ENCODE assay signal across 8 cellular contexts in the genomic region with DNA sequence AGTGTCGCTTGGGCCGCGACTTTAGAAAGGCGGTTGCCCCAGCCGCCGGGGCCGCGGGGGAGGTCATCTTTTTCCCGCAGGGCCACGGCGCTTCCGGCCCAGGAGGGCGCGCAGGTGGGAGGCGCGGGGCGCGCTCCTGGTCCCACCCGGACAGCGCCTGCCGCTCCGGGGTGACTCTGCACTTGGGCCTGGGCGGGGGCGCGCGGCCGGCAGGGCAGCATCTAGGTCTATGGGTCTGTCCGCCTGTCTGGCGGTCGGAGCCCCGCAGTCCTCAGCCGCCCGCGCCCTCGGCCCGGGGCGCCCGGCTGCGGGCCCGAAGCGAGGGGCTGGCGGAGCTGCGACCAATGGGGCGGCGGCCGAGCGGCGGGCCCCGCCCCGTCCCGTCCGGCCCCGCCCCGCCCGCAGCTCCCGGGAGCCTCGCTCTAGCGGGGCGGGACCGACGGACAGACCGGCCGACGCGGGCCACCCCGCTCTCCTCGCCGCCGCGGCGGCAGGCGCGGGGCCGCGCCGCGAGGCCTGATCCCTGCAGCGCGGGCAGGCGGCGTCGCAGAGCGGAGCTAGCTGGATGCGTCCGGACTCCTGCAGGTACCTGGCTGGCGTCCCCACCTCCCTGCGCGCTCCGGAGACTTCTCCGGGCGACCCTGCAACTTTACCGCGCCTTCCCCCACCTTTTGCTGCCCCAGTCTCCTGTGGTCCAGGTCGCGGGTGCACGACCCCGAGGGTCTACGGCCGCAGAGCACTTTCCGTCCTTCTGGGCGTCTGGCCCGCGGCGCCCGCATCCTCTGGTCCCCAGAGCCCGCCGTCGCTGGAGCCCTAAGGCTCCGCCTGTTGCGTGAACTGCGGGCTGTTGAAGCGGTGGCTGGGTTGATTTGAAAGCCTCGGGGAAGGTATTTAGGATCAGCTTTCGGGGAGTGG. TPM values are rescaled to one million over a fixed set of nuclear protein-coding genes. Genes with fewer than 3 reads are reported as not detected.
A peak's percentile ranks its signal among the peaks of the same experiment; 100 is the strongest.
DNase-seq lines count a peak whose midpoint lies in the region; ATAC-seq and TF ChIP-seq lines count a peak whose summit lies in the region.

A gene with protein sequence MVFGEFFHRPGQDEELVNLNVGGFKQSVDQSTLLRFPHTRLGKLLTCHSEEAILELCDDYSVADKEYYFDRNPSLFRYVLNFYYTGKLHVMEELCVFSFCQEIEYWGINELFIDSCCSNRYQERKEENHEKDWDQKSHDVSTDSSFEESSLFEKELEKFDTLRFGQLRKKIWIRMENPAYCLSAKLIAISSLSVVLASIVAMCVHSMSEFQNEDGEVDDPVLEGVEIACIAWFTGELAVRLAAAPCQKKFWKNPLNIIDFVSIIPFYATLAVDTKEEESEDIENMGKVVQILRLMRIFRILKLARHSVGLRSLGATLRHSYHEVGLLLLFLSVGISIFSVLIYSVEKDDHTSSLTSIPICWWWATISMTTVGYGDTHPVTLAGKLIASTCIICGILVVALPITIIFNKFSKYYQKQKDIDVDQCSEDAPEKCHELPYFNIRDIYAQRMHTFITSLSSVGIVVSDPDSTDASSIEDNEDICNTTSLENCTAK (plus strand): TSS at position 446 of the 915 bp plus-strand sequence. CDS start 52,342 bp downstream, outside the sequence.

- H3K4me1 ChIP-seq in SJSA1 (replicated peaks) (peaks cover 19% of the 10 kb centered on the region), mesenchymal stem cell (ENCODE audit: control insufficient read depth, insufficient read depth, low read depth, low read length) (peaks cover 17% of the 10 kb centered on the region), transverse colon (peaks cover 0 to 27% (median 14%) of the 10 kb centered on the region in 4 donors)
- peaks cover 7% of the 10 kb centered on the region for H3K4me1 ChIP-seq in effector memory CD4-positive, alpha-beta T cell (ENCODE audit: control insufficient read depth, insufficient read depth, low read length, poor library complexity, severe bottlenecking)

- intact Hi-C loops in transverse colon (cut with DNase I; ENCODE audit: low total_unique reads): no loop called here

- peak within 1 kb of the TSS; percentile 18 to 77 for H3K18ac ChIP-seq in mesenchymal stem cell (ENCODE audit: low read depth in 1 of 2, low read length in 2 of 2)

- no peaks in the 10 kb centered on the region for H3K36me3 ChIP-seq in SJSA1
- no peaks in the 10 kb centered on the region for H3K36me3 ChIP-seq in effector memory CD4-positive, alpha-beta T cell (ENCODE audit: control insufficient read depth, insufficient read depth, low read length)
- H3K36me3 ChIP-seq in mesenchymal stem cell (ENCODE audit: control insufficient read depth in 1 of 2, insufficient read depth in 2 of 2, low read depth in 1 of 2, low read length in 2 of 2): no peaks in the 10 kb centered on the region
- H3K36me3 ChIP-seq in transverse colon: no peaks in the 10 kb centered on the region

- peak within 1 kb of the TSS; percentile 60 for H3K9ac ChIP-seq in mesenchymal stem cell (ENCODE audit: low read length)

- peak; percentile 79 for ATAC-seq in GM19438 (IDR thresholded peaks at IDR 0.05; ENCODE audit: low read depth, unreplicated experiment)
- ATAC-seq in HG03432 (IDR thresholded peaks at IDR 0.05; ENCODE audit: unreplicated experiment): peak; percentile 88

- H3K79me1 ChIP-seq in mesenchymal stem cell (replicated peaks; ENCODE audit: low read length, poor library complexity, severe bottlenecking): peaks cover 14% of the 10 kb centered on the region

- H3K27me3 ChIP-seq in SJSA1 (replicated peaks) (no peaks in the 10 kb centered on the region), mesenchymal stem cell (ENCODE audit: control insufficient read depth in 1 of 2, insufficient read depth in 1 of 2, low read length in 2 of 2) (peaks cover 23 to 68% of the 10 kb centered on the region in 2 experiments), transverse colon (peaks cover 39% of the 10 kb centered on the region)
- peaks cover 15% of the 10 kb centered on the region for H3K27me3 ChIP-seq in effector memory CD4-positive, alpha-beta T cell (replicated peaks; ENCODE audit: control insufficient read depth, insufficient read depth, low read length, poor library complexity, severe bottlenecking)

- no peak for TF ChIP-seq CTCF in transverse colon (IDR thresholded peaks at IDR 0.05)

- H3K9me3 ChIP-seq in SJSA1 (replicated peaks): peaks cover 3% of the 10 kb centered on the region; the same call in 1 of the 2 replicates
- H3K9me3 ChIP-seq in effector memory CD4-positive, alpha-beta T cell (ENCODE audit: control insufficient read depth, low read length): no peaks in the 10 kb centered on the region
- H3K9me3 ChIP-seq in mesenchymal stem cell (ENCODE audit: control insufficient read depth, low read length): no peaks in the 10 kb centered on the region
- no peaks in the 10 kb centered on the region for H3K9me3 ChIP-seq in transverse colon

- TF ChIP-seq EP300 in transverse colon (IDR thresholded peaks at IDR 0.05; ENCODE audit: low read depth): no peak

- peak within 1 kb of the TSS; percentile 70 for H3K4me2 ChIP-seq in mesenchymal stem cell (ENCODE audit: low read length, poor library complexity, severe bottlenecking)

- H2AK5ac ChIP-seq in mesenchymal stem cell (ENCODE audit: low read length, severe bottlenecking): no peak within 1 kb of the TSS

- no peak within 1 kb of the TSS for H4K91ac ChIP-seq in mesenchymal stem cell (ENCODE audit: low read length)

- no peak within 1 kb of the TSS for H2BK120ac ChIP-seq in mesenchymal stem cell (ENCODE audit: low read depth, low read length)

- H2BK12ac ChIP-seq in mesenchymal stem cell (ENCODE audit: low read length in 2 of 2): peak within 1 kb of the TSS in 1 of 2 experiments; percentile 45

- H3K4ac ChIP-seq in mesenchymal stem cell (ENCODE audit: low read depth in 1 of 2, low read length in 2 of 2): no peak within 1 kb of the TSS

- H4K8ac ChIP-seq in mesenchymal stem cell (ENCODE audit: low read length): no peak within 1 kb of the TSS

- peak within 1 kb of the TSS in 1 of 2 experiments; percentile 85 for H3K23ac ChIP-seq in mesenchymal stem cell (ENCODE audit: low read length in 2 of 2)

- peak within 1 kb of the TSS; percentile 80 for H3K4me3 ChIP-seq in SJSA1
- H3K4me3 ChIP-seq in effector memory CD4-positive, alpha-beta T cell (ENCODE audit: insufficient read depth, low read depth, low read length, poor library complexity, severe bottlenecking): peak within 1 kb of the TSS; percentile 23
- peak within 1 kb of the TSS; percentile 80 to 82 for H3K4me3 ChIP-seq in mesenchymal stem cell (ENCODE audit: insufficient read depth in 1 of 2, low read depth in 1 of 2, low read length in 2 of 2)
- H3K4me3 ChIP-seq in transverse colon: peak within 1 kb of the TSS; percentile 51 to 89 (median 68)

- no peak within 1 kb of the TSS for H3K14ac ChIP-seq in mesenchymal stem cell (ENCODE audit: low read length in 2 of 2)

- DNase-seq in DMS53 treated with DMSO at 0.1 percent for 48 hours (lab: John Stamatoyannopoulos, UW; ENCODE audit: unreplicated experiment) (peak; percentile 21), SJSA1 (ENCODE audit: low read depth in 1 of 2, low spot score in 2 of 2) (peak in 1 of 2 experiments; percentile 52), mesenchymal stem cell (peak; percentile 33), transverse colon (peak; percentile 61), superior temporal gyrus (ENCODE audit: extremely low spot score) (no peak)
- no peak for DNase-seq in effector memory CD4-positive, alpha-beta T cell

- peak within 1 kb of the TSS; percentile 46 for H2BK15ac ChIP-seq in mesenchymal stem cell (ENCODE audit: low read depth, poor library complexity, severe bottlenecking)

- peak; percentile 48 for TF ChIP-seq POLR2A in transverse colon (IDR thresholded peaks at IDR 0.05)

- in situ Hi-C loops in transverse colon (cut with MboI; ENCODE audit: low pct_ligation_motif_present in 1 of 4, low pct_unique_long_range_greater_than_20kb in 1 of 4, low sequenced_read_pairs in 3 of 4): no loop called here

- H3K27ac ChIP-seq in SJSA1 (0 out of 2 replicates have a peak within 1 kb of the TSS, but pooled peaks have one; percentile 5), mesenchymal stem cell (ENCODE audit: low read length, poor library complexity, severe bottlenecking) (no peak within 1 kb of the TSS), transverse colon (peak within 1 kb of the TSS; percentile 75 to 91 (median 84))
- H3K27ac ChIP-seq in effector memory CD4-positive, alpha-beta T cell (ENCODE audit: insufficient read depth, low read length, poor library complexity, severe bottlenecking): no peak within 1 kb of the TSS

- H2BK5ac ChIP-seq in mesenchymal stem cell (ENCODE audit: low read depth, low read length, poor library complexity, severe bottlenecking): no peak within 1 kb of the TSS

- WGBS in mesenchymal stem cell: under 1% methylated on average over 59 of the region's 114 CpGs
- 1% methylated on average over 77 of the region's 114 CpGs; no CpG with 5 or more reads in 1 of the 2 donors for WGBS in transverse colon (ENCODE audit: low coverage in 1 of 2), 2 donors

- H2AFZ ChIP-seq in mesenchymal stem cell (ENCODE audit: low read depth, low read length): peak within 1 kb of the TSS; percentile 58

RNA-seq across cellular contexts. Expression of the gene that starts here (rescaled TPM):
- total RNA-seq in SJSA1 (2014; rRNA removed; shearing (Covaris generic)): 4.9 and 35.6 TPM in 2 replicates
- 5.2 TPM for polyA plus RNA-seq in mesenchymal stem cell (2013, experiment 1 of 2)
- 5.2 TPM for polyA plus RNA-seq in mesenchymal stem cell (2013, experiment 2 of 2)
- total RNA-seq in transverse colon: 10 to 100 TPM; 13.7 to 65.4 (median 52.9) TPM

Comparison
In these comparisons a context has a peak if more than half of its experiments do, and no peak if none do; other contexts are left out.
1. DNase-seq: peak in DMS53 treated with DMSO at 0.1 percent for 48 hours (single experiment), mesenchymal stem cell (single experiment) and transverse colon (single experiment); none in effector memory CD4-positive, alpha-beta T cell (0 of 3) and superior temporal gyrus (single experiment).
2. H3K27ac ChIP-seq: peak in SJSA1 (single experiment) and transverse colon (4 of 4); none in effector memory CD4-positive, alpha-beta T cell (single experiment) and mesenchymal stem cell (single experiment).
3. H3K4me3 ChIP-seq: peak in every context shown above with its lines; median percentile 81 in mesenchymal stem cell; 80 in SJSA1; 68 in transverse colon; 23 in effector memory CD4-positive, alpha-beta T cell.